Comparison of ENCODE assay signal across 9 cellular contexts in genomic region chr13:60226507-60226906, GRCh38.
A peak's percentile ranks its signal among the peaks of the same experiment; 100 is the strongest.
DNase-seq lines count a peak whose midpoint lies in the region; ATAC-seq, FAIRE-seq and TF ChIP-seq lines count a peak whose summit lies in the region.
"Had no signal": no experiment of that assay in that cellular context is flagged by ENCODE, and none has a peak within 500 bp of the region (broad histone marks: within the 10 kb centered on the region; RNA-seq: fewer than 3 reads in every experiment).

No MANE protein-coding gene starts in this region.

- H3K4me1 Mint-ChIP-seq in CD4-positive, alpha-beta T cell (ENCODE audit: low read depth), result no peaks in the 10 kb centered on the region

- H3K9me3 ChIP-seq in parathyroid adenoma (ENCODE audit: control insufficient read depth, low read length), result no peaks in the 10 kb centered on the region
- H3K9me3 ChIP-seq in CD4-positive, alpha-beta T cell (ENCODE audit: control insufficient read depth, low read length), result no peaks in the 10 kb centered on the region

- no peak overlapping the region for H3K9ac ChIP-seq in parathyroid adenoma

- H3K36me3 Mint-ChIP-seq in CD4-positive, alpha-beta T cell (ENCODE audit: low read depth), result no peaks in the 10 kb centered on the region

- DNase-seq in DMS53 (lab: John Stamatoyannopoulos, UW) (peak; percentile 41), DMS53 treated with DMSO at 0.1 percent for 48 hours (lab: John Stamatoyannopoulos, UW; ENCODE audit: unreplicated experiment) (no peak), NCI-H2227 treated with DMSO at 0.1 percent for 48 hours (lab: John Stamatoyannopoulos, UW) (peak; percentile 38), choroid plexus epithelial cell (ENCODE audit: low read depth) (peak; percentile 68), GM12891 (ENCODE audit: insufficient read length, low spot score) (no peak)
- no peak for DNase-seq in CD4-positive, alpha-beta T cell

- H3K27ac Mint-ChIP-seq in CD4-positive, alpha-beta T cell, result no peak overlapping the region

- CTCF ChIA-PET in CD4-positive, alpha-beta T cell (lab: Charles Lee), result no interaction called here

- H3K27me3 Mint-ChIP-seq in CD4-positive, alpha-beta T cell, result peaks cover 20% of the 10 kb centered on the region

- no peak overlapping the region for H3K4me3 Mint-ChIP-seq in CD4-positive, alpha-beta T cell

- no peaks in the 10 kb centered on the region for H3K9me3 Mint-ChIP-seq in CD4-positive, alpha-beta T cell

- no peaks in the 10 kb centered on the region for H3K27me3 ChIP-seq in parathyroid adenoma (ENCODE audit: control insufficient read depth, insufficient read depth, low read length)
- peaks cover 6% of the 10 kb centered on the region for H3K27me3 ChIP-seq in CD4-positive, alpha-beta T cell (ENCODE audit: control insufficient read depth, insufficient read depth, low read length)

- H3K4me3 ChIP-seq in choroid plexus epithelial cell (ENCODE audit: low read depth, low read length) (no peak overlapping the region), parathyroid adenoma (ENCODE audit: low read depth, low read length) (no peak overlapping the region)

- H3K79me2 ChIP-seq in parathyroid adenoma, result no peaks in the 10 kb centered on the region

- intact Hi-C loops in CD4-positive, alpha-beta T cell (cut with DNase I, micrococcal nuclease), result no loop called here

- no peak overlapping the region for H2AFZ ChIP-seq in parathyroid adenoma

- no peak overlapping the region for H3K27ac ChIP-seq in parathyroid adenoma
- H3K27ac ChIP-seq in CD4-positive, alpha-beta T cell (ENCODE audit: low read depth, low read length), result no peak overlapping the region
- H3K27ac ChIP-seq: HL-60 had no signal

- TF ChIP-seq CTCF in choroid plexus epithelial cell (conservative IDR thresholded peaks at IDR 0.05; ENCODE audit: low read depth, low read length), result peak; percentile 71
- TF ChIP-seq CTCF in parathyroid adenoma (IDR thresholded peaks at IDR 0.05), result peak; percentile 36
- TF ChIP-seq CTCF in CD4-positive, alpha-beta T cell (IDR thresholded peaks at IDR 0.05), result no peak

- POLR2A ChIA-PET in CD4-positive, alpha-beta T cell (lab: Charles Lee), result no interaction called here

- H3K4me1 ChIP-seq in parathyroid adenoma, result no peaks in the 10 kb centered on the region

- FAIRE-seq in GM12891 (lab: Jason Lieb, UNC), result no peak

- H3K4me2 ChIP-seq in parathyroid adenoma (ENCODE audit: low read length), result no peak overlapping the region

- TF ChIP-seq POLR2A in GM12891 (IDR thresholded peaks at IDR 0.05; ENCODE audit: low read depth, low read length), result no peak

- no peak for ATAC-seq in CD4-positive, alpha-beta T cell (ENCODE audit: poor library complexity)
- no peak for ATAC-seq in HG03159 (IDR thresholded peaks at IDR 0.05; ENCODE audit: unreplicated experiment)

- no peaks in the 10 kb centered on the region for H3K36me3 ChIP-seq in parathyroid adenoma (ENCODE audit: control insufficient read depth, insufficient read depth, low read length)

TF ChIP-seq in GM12891, 5 proteins besides CTCF, POLR2A, EP300 and RAD21:
- TF ChIP-seq POU2F2 (IDR thresholded peaks at IDR 0.05; ENCODE audit: low read depth, low read length), result no peak
- no peak for TF ChIP-seq TAF1 (IDR thresholded peaks at IDR 0.05; ENCODE audit: low read depth, low read length)
- TF ChIP-seq PAX5 (IDR thresholded peaks at IDR 0.05; ENCODE audit: insufficient read depth, low read length, severe bottlenecking), result no peak
- TF ChIP-seq SPI1 (IDR thresholded peaks at IDR 0.05; ENCODE audit: low read depth, low read length), result no peak
- TF ChIP-seq POLR2AphosphoS5 (IDR thresholded peaks at IDR 0.05; ENCODE audit: low read depth, low read length), result no peak

Comparison
In these comparisons a context has a peak if more than half of its experiments do, and no peak if none do; other contexts are left out.
1. DNase-seq: peak in DMS53 (single experiment), NCI-H2227 treated with DMSO at 0.1 percent for 48 hours (single experiment) and choroid plexus epithelial cell (single experiment); none in DMS53 treated with DMSO at 0.1 percent for 48 hours (single experiment), CD4-positive, alpha-beta T cell (0 of 10) and GM12891 (single experiment).